In the genomic region with DNA sequence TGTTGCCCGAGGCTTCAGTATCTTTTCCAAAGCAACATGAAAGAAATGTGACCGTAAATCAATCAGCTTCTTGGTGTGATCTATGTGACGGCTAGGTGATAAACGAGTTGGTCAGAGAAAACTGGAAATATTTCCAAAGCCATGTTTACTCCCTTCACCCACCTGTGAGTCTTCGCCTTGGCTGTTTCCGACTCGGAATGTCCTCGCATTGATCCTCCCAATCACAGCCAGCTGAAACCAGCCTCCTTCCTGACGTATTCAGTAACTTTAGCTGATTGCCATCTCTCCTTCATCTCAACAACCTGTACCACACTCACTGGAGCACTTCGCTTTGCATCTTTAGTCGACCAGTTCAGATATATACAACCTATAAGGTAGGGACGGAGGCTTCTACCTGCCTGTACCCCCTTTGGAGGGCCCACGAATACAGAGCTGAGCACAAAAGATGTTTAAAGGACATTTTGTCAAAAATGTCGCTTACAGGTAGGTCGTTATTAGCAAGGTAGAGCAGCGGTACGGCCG, we compare ENCODE assay signal across 8 cellular contexts. TPM values are rescaled to one million over a fixed set of nuclear protein-coding genes. Genes with fewer than 3 reads are reported as not detected.
DNase-seq lines count a peak whose midpoint lies in the region; ATAC-seq and TF ChIP-seq lines count a peak whose summit lies in the region.

No MANE protein-coding gene starts in this region.

- H3K79me1 ChIP-seq in neuronal stem cell (ENCODE audit: low read depth, low read length): peaks cover 2% of the 10 kb centered on the region

- H3K4me3 Mint-ChIP-seq in T-cell: peak overlapping the region; percentile 83 to 89 (median 88)

- H2AK5ac ChIP-seq in neuronal stem cell (ENCODE audit: low read depth, low read length): no peak overlapping the region

- no peaks in the 10 kb centered on the region for H3K27me3 Mint-ChIP-seq in T-cell

- no peak overlapping the region for H2BK15ac ChIP-seq in neuronal stem cell (ENCODE audit: low read length)

- H4K91ac ChIP-seq in neuronal stem cell (ENCODE audit: low read depth, low read length, poor library complexity): no peak overlapping the region

- no peak for DNase-seq in Right ventricle myocardium inferior (ENCODE audit: missing footprints)
- no peak for DNase-seq in cardiac septum (ENCODE audit: low spot score)
- DNase-seq in T-cell: no peak
- DNase-seq in fibroblast of mammary gland (ENCODE audit: low read depth): peak; percentile 44
- no peak for DNase-seq in neuronal stem cell (ENCODE audit: low spot score)
- no peak for DNase-seq in OCI-M2 (lab: John Stamatoyannopoulos, UW; ENCODE audit: unreplicated experiment)

- peaks cover 3 to 6% of the 10 kb centered on the region in 2 donors for H3K4me1 ChIP-seq in neuronal stem cell (ENCODE audit: control insufficient read depth in 2 of 2, insufficient read depth in 1 of 2, low read depth in 1 of 2, low read length in 2 of 2)

- H3K36me3 ChIP-seq in neuronal stem cell (replicated peaks in 1 of 2; ENCODE audit: control insufficient read depth in 2 of 2, insufficient read depth in 2 of 2, low read length in 2 of 2): peaks cover 25 to 61% of the 10 kb centered on the region in 2 donors

- POLR2A ChIA-PET in T-cell (lab: Charles Lee): interaction anchor here in 1 of 2 donors (0.6 to 0.7 kb wide), 2 partner anchors 63 to 164 kb away, joined by 3 to 6 read pairs; no protein-coding TSS in a partner anchor

- no peak for TF ChIP-seq CTCF in fibroblast of mammary gland (conservative IDR thresholded peaks at IDR 0.05; ENCODE audit: control insufficient read depth, insufficient read depth, low read depth, low read length)

- H3K9ac ChIP-seq in neuronal stem cell (ENCODE audit: low read depth, low read length, poor library complexity): peak overlapping the region; percentile 98

- H4K8ac ChIP-seq in neuronal stem cell (ENCODE audit: low read depth, low read length): no peak overlapping the region

- H3K4me1 Mint-ChIP-seq in T-cell: peaks cover 43 to 52% (median 50%) of the 10 kb centered on the region in 3 donors

- H3K4me3 ChIP-seq in fibroblast of mammary gland (ENCODE audit: control insufficient read depth, low read depth, low read length) (peak overlapping the region; percentile 77), neuronal stem cell (ENCODE audit: low read length in 2 of 2) (peak overlapping the region; percentile 76 to 96)

- no CpG with 5 or more reads among the region's 18 CpGs for WGBS in neuronal stem cell (ENCODE audit: extremely low coverage in 2 of 2, insufficient read length in 2 of 2, insufficient replicate concordance in 1 of 2), 2 donors

- H3K4ac ChIP-seq in neuronal stem cell (ENCODE audit: low read length): no peak overlapping the region

- H2BK5ac ChIP-seq in neuronal stem cell (ENCODE audit: low read length): no peak overlapping the region

- no peak overlapping the region for H3K14ac ChIP-seq in neuronal stem cell (ENCODE audit: low read length)

- no peaks in the 10 kb centered on the region for H3K27me3 ChIP-seq in neuronal stem cell (ENCODE audit: control insufficient read depth in 3 of 3, insufficient read depth in 3 of 3, low read depth in 1 of 3, low read length in 3 of 3)

- no peak overlapping the region for H3K27ac ChIP-seq in neuronal stem cell (replicated peaks; ENCODE audit: low read length)

- peaks cover 34% of the 10 kb centered on the region for H3K36me3 Mint-ChIP-seq in T-cell

- no peak overlapping the region for H2BK12ac ChIP-seq in neuronal stem cell (ENCODE audit: low read length)

- no peak overlapping the region for H3K23ac ChIP-seq in neuronal stem cell (ENCODE audit: low read depth, low read length, poor library complexity)

- no peaks in the 10 kb centered on the region for H3K9me3 ChIP-seq in neuronal stem cell (replicated peaks in 1 of 2; ENCODE audit: control insufficient read depth in 2 of 2, insufficient read depth in 1 of 2, low read depth in 1 of 2, low read length in 2 of 2)

- H3K4me2 ChIP-seq in neuronal stem cell (ENCODE audit: insufficient read depth, low read length, poor library complexity, severe bottlenecking): peak overlapping the region; percentile 81

- intact Hi-C loops in Right ventricle myocardium inferior (cut with DNase I): loop anchor here (5.0 kb wide), 1 partner anchor 63 kb away; a partner anchor contains a TSS
- intact Hi-C loops in cardiac septum (cut with DNase I): loop anchor here (10.0 kb wide), 1 partner anchor 151 kb away; no protein-coding TSS in a partner anchor

- CTCF ChIA-PET in T-cell (lab: Charles Lee): interaction anchor here (0.5 to 1.1 kb wide), 7 partner anchors 14 to 1938 kb away, joined by 3 to 12 read pairs (median 3); a partner anchor contains a TSS

- H3K18ac ChIP-seq in neuronal stem cell (ENCODE audit: low read length): no peak overlapping the region

- ATAC-seq in Right ventricle myocardium inferior: peak; percentile 14
- peak in 3 of 4 experiments; percentile 8 to 10 (median 9) for ATAC-seq in T-cell (replicated peaks in 1 of 4)
- ATAC-seq in HG03159 (IDR thresholded peaks at IDR 0.05; ENCODE audit: unreplicated experiment): no peak
- ATAC-seq in GM21619 (IDR thresholded peaks at IDR 0.05; ENCODE audit: unreplicated experiment): no peak

- no peaks in the 10 kb centered on the region for H3K9me3 Mint-ChIP-seq in T-cell

- H3K27ac Mint-ChIP-seq in T-cell: peak overlapping the region; percentile 85 to 86

- H2AFZ ChIP-seq in neuronal stem cell (ENCODE audit: low read length): peak overlapping the region; percentile 90

- no peak overlapping the region for H2BK120ac ChIP-seq in neuronal stem cell (ENCODE audit: low read depth, low read length)

RNA-seq across cellular contexts. Expression of a gene that starts 7.2 kb away (rescaled TPM):
- total RNA-seq in Right ventricle myocardium inferior: 1,104 TPM
- 727 TPM for total RNA-seq in cardiac septum
- 1,000 to 10,000 TPM; 2,515 to 2,978 (median 2,612) TPM for total RNA-seq in T-cell
- 7,258 TPM for polyA plus RNA-seq in neuronal stem cell (2013, experiment 1 of 2)
- polyA plus RNA-seq in neuronal stem cell (2013, experiment 2 of 2): 7,381 TPM

RNA-seq across cellular contexts. Expression of a gene that starts 21.8 kb away (rescaled TPM):
- total RNA-seq in Right ventricle myocardium inferior (not detected), cardiac septum (not detected), T-cell (1 to 10 TPM in 2 of 5 donors, under 1 TPM in 2, not detected in 1; 0.09 to 1.6 (median 0.57) TPM)
- polyA plus RNA-seq in neuronal stem cell (2013, experiment 1 of 2): not detected
- polyA plus RNA-seq in neuronal stem cell (2013, experiment 2 of 2): not detected

RNA-seq across cellular contexts. Expression of a gene that starts 36.2 kb away (rescaled TPM):
- total RNA-seq in Right ventricle myocardium inferior (not detected), cardiac septum (not detected), T-cell (not detected)
- polyA plus RNA-seq in neuronal stem cell (2013, experiment 1 of 2): not detected
- polyA plus RNA-seq in neuronal stem cell (2013, experiment 2 of 2): not detected

RNA-seq across cellular contexts. Expression of a gene that starts 59.9 kb away (rescaled TPM):
- total RNA-seq in Right ventricle myocardium inferior (29.2 TPM), cardiac septum (42.0 TPM), T-cell (100 to 1,000 TPM in 2 of 5 donors, 10 to 100 TPM in 3; 83.4 to 241 (median 99.0) TPM)
- 27.9 TPM for polyA plus RNA-seq in neuronal stem cell (2013, experiment 1 of 2)
- polyA plus RNA-seq in neuronal stem cell (2013, experiment 2 of 2): 26.7 TPM

Comparison
In these comparisons a context has a peak if more than half of its experiments do, and no peak if none do; other contexts are left out.
1. ATAC-seq: peak in Right ventricle myocardium inferior (single experiment) and T-cell (3 of 4); none in HG03159 (single experiment) and GM21619 (single experiment).